ENCODE assay signal across 9 cellular contexts in the genomic region with DNA sequence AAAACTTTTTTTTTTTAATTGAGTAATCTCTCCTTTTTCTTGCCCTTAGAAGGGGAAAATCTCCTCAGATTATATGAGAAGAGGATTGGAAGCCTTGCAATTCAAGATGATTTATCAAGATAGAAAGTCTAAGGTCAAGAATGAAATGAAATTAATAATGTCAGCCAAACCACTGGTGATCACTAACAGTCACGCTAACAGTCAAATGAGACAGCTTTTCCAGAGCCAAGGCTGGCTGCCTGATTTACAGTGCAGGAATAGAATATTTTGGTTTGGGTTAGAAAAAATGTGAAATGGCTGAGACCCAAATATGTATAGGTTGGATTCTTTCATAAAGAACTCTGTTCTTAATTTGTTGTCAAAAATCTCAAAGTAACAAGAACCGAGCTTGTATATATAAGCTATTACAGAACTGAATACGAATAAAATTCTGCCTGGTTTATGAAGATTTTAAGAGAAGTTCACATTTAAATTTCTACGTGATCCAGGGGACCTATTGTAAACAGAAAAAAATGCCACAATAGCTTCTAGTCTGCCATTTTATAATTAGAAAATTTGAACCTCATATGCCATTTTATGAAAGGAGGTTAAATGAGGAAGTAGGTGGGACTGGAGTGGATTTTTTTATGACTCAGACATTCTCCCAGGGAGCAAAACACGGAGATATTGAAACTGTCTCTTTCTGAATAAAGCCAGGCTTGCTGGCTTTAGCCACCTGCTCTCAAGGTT.
A peak's percentile ranks its signal among the peaks of the same experiment; 100 is the strongest.
DNase-seq lines count a peak whose midpoint lies in the region; ATAC-seq and TF ChIP-seq lines count a peak whose summit lies in the region.
"Had no signal": no experiment of that assay in that cellular context is flagged by ENCODE, and none has a peak within 500 bp of the region (broad histone marks: within the 10 kb centered on the region; RNA-seq: fewer than 3 reads in every experiment).

No MANE protein-coding gene starts in this region.

- TF ChIP-seq CTCF in hepatocyte (IDR thresholded peaks at IDR 0.05; ENCODE audit: poor library complexity) = no peak

- H3K4me3 ChIP-seq in adipocyte (ENCODE audit: low read length) (peak overlapping the region; percentile 47), hepatocyte (no peak overlapping the region)

- H2AFZ ChIP-seq in hepatocyte = no peak overlapping the region

- DNase-seq in AG08395 (ENCODE audit: low spot score) (peak; percentile 59), HPDE6-E6E7 (ENCODE audit: extremely low spot score) (peak; percentile 45), adipocyte (ENCODE audit: low read depth) (peak; percentile 91), hepatocyte (ENCODE audit: low spot score) (no peak), UCSD-AML1 (lab: John Stamatoyannopoulos, UW; ENCODE audit: unreplicated experiment) (no peak)
- DNase-seq in activated CD4-positive, alpha-beta T cell treated with anti-CD3 and anti-CD28 coated beads, Interleukin-2, amount 50 U/mL, for 48 hours = no peak
- DNase-seq: activated CD4-positive, alpha-beta T cell treated with anti-CD3 and anti-CD28 coated beads for 48 hours had no signal

- H3K4me1 ChIP-seq in adipocyte (ENCODE audit: control insufficient read depth, insufficient read depth, low read length) (peaks cover 65% of the 10 kb centered on the region), hepatocyte (ENCODE audit: insufficient read depth) (peaks cover 23% of the 10 kb centered on the region)

- 66% methylated on average over 5 of the region's 5 CpGs for WGBS in hepatocyte (ENCODE audit: low lambda C conversion rate, missing lambda C conversion rate)

- H3K79me2 ChIP-seq in hepatocyte = no peaks in the 10 kb centered on the region

- H3K9me3 ChIP-seq in adipocyte (ENCODE audit: control insufficient read depth, low read length) (no peaks in the 10 kb centered on the region), hepatocyte (ENCODE audit: low read depth) (no peaks in the 10 kb centered on the region)

- H4K20me1 ChIP-seq in hepatocyte (ENCODE audit: insufficient read depth, poor library complexity, severe bottlenecking) = no peaks in the 10 kb centered on the region

- H3K36me3 ChIP-seq in adipocyte (ENCODE audit: control insufficient read depth, insufficient read depth, low read length, severe bottlenecking) = no peaks in the 10 kb centered on the region
- no peaks in the 10 kb centered on the region for H3K36me3 ChIP-seq in hepatocyte (replicated peaks; ENCODE audit: insufficient read depth, low read depth)

- H3K4me2 ChIP-seq in hepatocyte = peak overlapping the region; percentile 35

- H3K9me2 ChIP-seq in hepatocyte (replicated peaks; ENCODE audit: insufficient read depth) = no peaks in the 10 kb centered on the region

- H3K27me3 ChIP-seq in adipocyte (replicated peaks; ENCODE audit: control insufficient read depth, insufficient read depth, low read length) (no peaks in the 10 kb centered on the region), hepatocyte (no peaks in the 10 kb centered on the region)

- peak overlapping the region; percentile 82 for H3K9ac ChIP-seq in adipocyte (ENCODE audit: low read length)

- ATAC-seq in GM19467 (IDR thresholded peaks at IDR 0.05; ENCODE audit: unreplicated experiment) (no peak), HG03039 (IDR thresholded peaks at IDR 0.05; ENCODE audit: unreplicated experiment) (no peak)

- H3K27ac ChIP-seq in hepatocyte = peak overlapping the region; percentile 46

Comparison
In these comparisons a context has a peak if more than half of its experiments do, and no peak if none do; other contexts are left out.
1. DNase-seq: peak in AG08395 (single experiment), HPDE6-E6E7 (single experiment) and adipocyte (single experiment); none in hepatocyte (single experiment), activated CD4-positive, alpha-beta T cell treated with anti-CD3 and anti-CD28 coated beads, Interleukin-2, amount 50 U/mL, for 48 hours (0 of 2) and UCSD-AML1 (single experiment).